ENCODE assay signal across 12 cellular contexts in the genomic region with DNA sequence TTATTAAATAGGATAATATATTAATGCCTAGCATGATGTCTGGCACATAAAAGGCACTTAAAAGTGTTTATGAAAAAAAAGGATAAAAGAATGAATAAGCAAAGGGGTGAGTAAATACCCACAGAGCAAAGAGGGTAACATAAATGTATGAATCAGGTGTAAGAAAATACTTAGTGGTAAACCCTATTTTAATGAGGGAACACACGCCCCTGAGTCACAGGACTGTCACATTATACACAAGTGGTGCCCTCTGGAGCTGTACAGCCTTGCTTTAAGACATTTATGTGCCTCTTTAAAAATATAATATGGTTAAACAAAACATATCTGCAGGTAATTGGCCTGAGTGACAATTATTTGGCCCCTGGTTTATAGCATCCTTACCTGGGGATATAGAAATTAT.
"Had no signal": no experiment of that assay in that cellular context is flagged by ENCODE, and none has a peak within 500 bp of the region (broad histone marks: within the 10 kb centered on the region; RNA-seq: fewer than 3 reads in every experiment).

No MANE protein-coding gene starts in this region.

- H3K27ac ChIP-seq: colonic mucosa, psoas muscle had no signal

- H3K4me1 ChIP-seq: colonic mucosa, psoas muscle had no signal

- H3K4me3 ChIP-seq: colonic mucosa, psoas muscle had no signal

- ATAC-seq: naive thymus-derived CD4-positive, alpha-beta T cell; psoas muscle; sciatic nerve had no signal

- H3K36me3 ChIP-seq: colonic mucosa had no signal

- H3K9me3 ChIP-seq: colonic mucosa, psoas muscle had no signal

- H3K27me3 ChIP-seq: colonic mucosa had no signal

- DNase-seq: colonic mucosa; dermis blood vessel endothelial cell; erythroblast; foreskin melanocyte; head of caudate nucleus; hippocampal formation; naive thymus-derived CD4-positive, alpha-beta T cell; nephron progenitor cell; psoas muscle; stimulated activated naive CD4-positive, alpha-beta T cell treated with Interleukin-2 at 50 U/mL for 16 hours; trophoblast cell had no signal
